Comparison of ENCODE assay signal across 9 cellular contexts in the genomic region with DNA sequence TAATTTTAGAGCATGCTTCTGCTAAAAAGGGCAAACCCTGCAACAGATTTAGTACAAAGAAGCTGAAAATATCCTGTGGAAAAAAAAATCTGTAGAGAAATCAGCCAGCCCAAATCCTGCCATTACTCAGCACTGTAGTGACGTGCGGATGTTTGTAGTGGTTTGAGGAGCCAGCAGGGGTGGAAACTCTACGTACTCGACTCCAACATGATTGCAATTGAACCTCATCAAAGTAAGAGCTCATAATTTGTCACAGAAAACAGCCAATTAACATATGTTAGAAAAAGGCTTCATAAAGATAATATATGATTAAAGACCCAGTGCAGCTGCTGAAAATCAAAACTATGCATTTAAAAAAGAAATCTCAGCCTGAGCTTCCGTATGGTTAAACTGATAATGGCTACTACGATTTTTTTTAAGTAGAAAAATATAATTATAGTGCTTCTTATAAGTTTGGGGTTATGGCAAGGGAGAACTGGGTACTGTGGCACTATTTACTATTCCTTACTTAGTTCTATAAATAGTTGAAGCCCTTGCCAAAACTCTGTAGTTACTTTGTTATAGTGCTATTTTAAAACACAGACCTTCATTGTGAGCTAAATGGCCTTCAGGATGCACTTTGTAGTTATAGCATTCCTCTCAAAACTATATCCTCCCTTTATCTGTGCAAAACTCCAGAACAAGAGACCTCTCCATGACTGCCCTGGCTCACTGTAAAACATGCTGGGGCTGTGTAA. TPM values are rescaled to one million over a fixed set of nuclear protein-coding genes. Genes with fewer than 3 reads are reported as not detected.
A peak's percentile ranks its signal among the peaks of the same experiment; 100 is the strongest.
DNase-seq lines count a peak whose midpoint lies in the region; ATAC-seq lines count a peak whose summit lies in the region.
"Had no signal": no experiment of that assay in that cellular context is flagged by ENCODE, and none has a peak within 500 bp of the region (broad histone marks: within the 10 kb centered on the region; RNA-seq: fewer than 3 reads in every experiment).

No MANE protein-coding gene starts in this region.

- POLR2A ChIA-PET in activated CD4-positive, alpha-beta memory T cell treated with anti-CD3 and anti-CD28 coated beads for 36 hours (lab: Charles Lee) = interaction anchor here (1.2 kb wide), 1 partner anchor 11 kb away, joined by 5 read pairs; no protein-coding TSS in a partner anchor
- POLR2A ChIA-PET in activated CD4-positive, alpha-beta memory T cell treated with anti-CD3 and anti-CD28 coated beads, Interleukin-2, amount 10 ng/mL, durations not matched to agents 7 days and 5 days (lab: Charles Lee) = no interaction called here

- ATAC-seq in HG03378 (IDR thresholded peaks at IDR 0.05; ENCODE audit: unreplicated experiment) = peak; percentile 48
- ATAC-seq in activated T-helper 17 cell treated with anti-CD3 and anti-CD28 coated beads, Interleukin-2, amount 50 U/mL, for 72 hours (replicated peaks) = peak; percentile 93

- intact Hi-C loops in activated CD4-positive, alpha-beta memory T cell treated with anti-CD3 and anti-CD28 coated beads for 36 hours (cut with micrococcal nuclease) = loop anchor here (1.0 kb wide), 1 partner anchor 12 kb away; no protein-coding TSS in a partner anchor
- intact Hi-C loops in activated T-helper 2 cell treated with anti-CD3 and anti-CD28 coated beads, Interferon-gamma antibody, Interleukin-2, Interleukin-4, amounts not matched to agents 10 μg/mL and 5 μg/mL and 100 μg/mL, durations not matched to agents 14 hours and 24 hours and 36 hours (cut with micrococcal nuclease) = loop anchor here (1.0 to 5.0 kb wide), 3 partner anchors 12 to 479 kb away; no protein-coding TSS in a partner anchor

- H3K4me3 Mint-ChIP-seq in activated CD4-positive, alpha-beta memory T cell treated with anti-CD3 and anti-CD28 coated beads for 36 hours = no peak overlapping the region
- H3K4me3 Mint-ChIP-seq in activated CD4-positive, alpha-beta memory T cell treated with anti-CD3 and anti-CD28 coated beads, Interleukin-2, amount 10 ng/mL, durations not matched to agents 7 days and 5 days = no peak overlapping the region
- H3K4me3 Mint-ChIP-seq in activated T-helper 17 cell treated with anti-CD3 and anti-CD28 coated beads, Interleukin-2, amount 50 U/mL, for 72 hours = no peak overlapping the region
- no peak overlapping the region for H3K4me3 Mint-ChIP-seq in activated T-helper 2 cell treated with anti-CD3 and anti-CD28 coated beads, Interferon-gamma antibody, Interleukin-2, Interleukin-4, amounts not matched to agents 10 μg/mL and 5 μg/mL and 100 μg/mL, durations not matched to agents 14 hours and 24 hours and 36 hours (ENCODE audit: low read depth)
- H3K4me3 Mint-ChIP-seq: CD8-positive, alpha-beta memory T cell had no signal

- H3K27me3 Mint-ChIP-seq in activated CD4-positive, alpha-beta memory T cell treated with anti-CD3 and anti-CD28 coated beads for 36 hours = peaks cover 9% of the 10 kb centered on the region
- peaks cover under 1% of the 10 kb centered on the region for H3K27me3 Mint-ChIP-seq in activated CD4-positive, alpha-beta memory T cell treated with anti-CD3 and anti-CD28 coated beads, Interleukin-2, amount 10 ng/mL, durations not matched to agents 7 days and 5 days
- no peaks in the 10 kb centered on the region for H3K27me3 Mint-ChIP-seq in activated T-helper 17 cell treated with anti-CD3 and anti-CD28 coated beads, Interleukin-2, amount 50 U/mL, for 72 hours
- H3K27me3 Mint-ChIP-seq in activated T-helper 2 cell treated with anti-CD3 and anti-CD28 coated beads, Interferon-gamma antibody, Interleukin-2, Interleukin-4, amounts not matched to agents 10 μg/mL and 5 μg/mL and 100 μg/mL, durations not matched to agents 14 hours and 24 hours and 36 hours (ENCODE audit: low read depth) = peaks cover 12% of the 10 kb centered on the region
- H3K27me3 Mint-ChIP-seq: CD8-positive, alpha-beta memory T cell had no signal

- peak; percentile 74 for DNase-seq in activated CD4-positive, alpha-beta memory T cell treated with anti-CD3 and anti-CD28 coated beads for 36 hours
- no peak for DNase-seq in activated CD4-positive, alpha-beta memory T cell treated with anti-CD3 and anti-CD28 coated beads, Interleukin-2, amount 10 ng/mL, durations not matched to agents 7 days and 5 days
- DNase-seq in left kidney (ENCODE audit: low read depth, low spot score) (peak; percentile 47), NCI-H748 treated with DMSO at 0.1 percent for 48 hours (lab: John Stamatoyannopoulos, UW) (no peak)
- DNase-seq in stimulated activated CD8-positive, alpha-beta memory T cell treated with anti-CD3 and anti-CD28 coated beads, Interleukin-4, amount 100 ng/mL, for 48 hours = peak; percentile 57
- DNase-seq in activated T-helper 2 cell treated with anti-CD3 and anti-CD28 coated beads, Interferon-gamma antibody, Interleukin-2, Interleukin-4, amounts not matched to agents 10 μg/mL and 5 μg/mL and 100 μg/mL, durations not matched to agents 14 hours and 24 hours and 36 hours (ENCODE audit: low spot score) = no peak

- CTCF ChIA-PET in activated CD4-positive, alpha-beta memory T cell treated with anti-CD3 and anti-CD28 coated beads for 36 hours (lab: Charles Lee) = no interaction called here
- CTCF ChIA-PET in activated CD4-positive, alpha-beta memory T cell treated with anti-CD3 and anti-CD28 coated beads, Interleukin-2, amount 10 ng/mL, durations not matched to agents 7 days and 5 days (lab: Charles Lee) = no interaction called here

- no peaks in the 10 kb centered on the region for H3K36me3 Mint-ChIP-seq in activated CD4-positive, alpha-beta memory T cell treated with anti-CD3 and anti-CD28 coated beads for 36 hours
- no peaks in the 10 kb centered on the region for H3K36me3 Mint-ChIP-seq in activated CD4-positive, alpha-beta memory T cell treated with anti-CD3 and anti-CD28 coated beads, Interleukin-2, amount 10 ng/mL, durations not matched to agents 7 days and 5 days (ENCODE audit: low read depth)
- H3K36me3 Mint-ChIP-seq in activated T-helper 17 cell treated with anti-CD3 and anti-CD28 coated beads, Interleukin-2, amount 50 U/mL, for 72 hours (ENCODE audit: low read depth) = no peaks in the 10 kb centered on the region
- H3K36me3 Mint-ChIP-seq in activated T-helper 2 cell treated with anti-CD3 and anti-CD28 coated beads, Interferon-gamma antibody, Interleukin-2, Interleukin-4, amounts not matched to agents 10 μg/mL and 5 μg/mL and 100 μg/mL, durations not matched to agents 14 hours and 24 hours and 36 hours (ENCODE audit: low read depth) = no peaks in the 10 kb centered on the region

- H3K27ac Mint-ChIP-seq in activated CD4-positive, alpha-beta memory T cell treated with anti-CD3 and anti-CD28 coated beads for 36 hours = no peak overlapping the region
- H3K27ac Mint-ChIP-seq in activated CD4-positive, alpha-beta memory T cell treated with anti-CD3 and anti-CD28 coated beads, Interleukin-2, amount 10 ng/mL, durations not matched to agents 7 days and 5 days = no peak overlapping the region
- no peak overlapping the region for H3K27ac Mint-ChIP-seq in activated T-helper 17 cell treated with anti-CD3 and anti-CD28 coated beads, Interleukin-2, amount 50 U/mL, for 72 hours
- no peak overlapping the region for H3K27ac Mint-ChIP-seq in activated T-helper 2 cell treated with anti-CD3 and anti-CD28 coated beads, Interferon-gamma antibody, Interleukin-2, Interleukin-4, amounts not matched to agents 10 μg/mL and 5 μg/mL and 100 μg/mL, durations not matched to agents 14 hours and 24 hours and 36 hours
- H3K27ac Mint-ChIP-seq: CD8-positive, alpha-beta memory T cell had no signal

- H3K9me3 Mint-ChIP-seq in activated CD4-positive, alpha-beta memory T cell treated with anti-CD3 and anti-CD28 coated beads for 36 hours = no peaks in the 10 kb centered on the region
- no peaks in the 10 kb centered on the region for H3K9me3 Mint-ChIP-seq in activated CD4-positive, alpha-beta memory T cell treated with anti-CD3 and anti-CD28 coated beads, Interleukin-2, amount 10 ng/mL, durations not matched to agents 7 days and 5 days
- peaks cover 3% of the 10 kb centered on the region for H3K9me3 Mint-ChIP-seq in activated T-helper 17 cell treated with anti-CD3 and anti-CD28 coated beads, Interleukin-2, amount 50 U/mL, for 72 hours
- no peaks in the 10 kb centered on the region for H3K9me3 Mint-ChIP-seq in activated T-helper 2 cell treated with anti-CD3 and anti-CD28 coated beads, Interferon-gamma antibody, Interleukin-2, Interleukin-4, amounts not matched to agents 10 μg/mL and 5 μg/mL and 100 μg/mL, durations not matched to agents 14 hours and 24 hours and 36 hours

- H3K4me1 Mint-ChIP-seq in activated CD4-positive, alpha-beta memory T cell treated with anti-CD3 and anti-CD28 coated beads for 36 hours (ENCODE audit: low read depth) = peaks cover 15% of the 10 kb centered on the region
- peaks cover 3% of the 10 kb centered on the region for H3K4me1 Mint-ChIP-seq in activated CD4-positive, alpha-beta memory T cell treated with anti-CD3 and anti-CD28 coated beads, Interleukin-2, amount 10 ng/mL, durations not matched to agents 7 days and 5 days
- peaks cover 6% of the 10 kb centered on the region for H3K4me1 Mint-ChIP-seq in activated T-helper 17 cell treated with anti-CD3 and anti-CD28 coated beads, Interleukin-2, amount 50 U/mL, for 72 hours
- peaks cover 17% of the 10 kb centered on the region for H3K4me1 Mint-ChIP-seq in activated T-helper 2 cell treated with anti-CD3 and anti-CD28 coated beads, Interferon-gamma antibody, Interleukin-2, Interleukin-4, amounts not matched to agents 10 μg/mL and 5 μg/mL and 100 μg/mL, durations not matched to agents 14 hours and 24 hours and 36 hours (ENCODE audit: low read depth)

RNA-seq across cellular contexts. Expression of a gene that starts 49.4 kb away (rescaled TPM):
- total RNA-seq in activated CD4-positive, alpha-beta memory T cell treated with anti-CD3 and anti-CD28 coated beads for 36 hours = under 1 TPM; 0.02 TPM
- under 1 TPM in 1 of 2 experiments, not detected in 1; 0.03 TPM for total RNA-seq in activated CD4-positive, alpha-beta memory T cell treated with anti-CD3 and anti-CD28 coated beads, Interleukin-2, amount 10 ng/mL, durations not matched to agents 7 days and 5 days
- total RNA-seq in activated T-helper 17 cell treated with anti-CD3 and anti-CD28 coated beads, Interleukin-2, amount 50 U/mL, for 72 hours = under 1 TPM in 1 of 2 donors, not detected in 1; 0.77 TPM
- total RNA-seq in activated T-helper 2 cell treated with anti-CD3 and anti-CD28 coated beads, Interferon-gamma antibody, Interleukin-2, Interleukin-4, amounts not matched to agents 10 μg/mL and 5 μg/mL and 100 μg/mL, durations not matched to agents 14 hours and 24 hours and 36 hours = 0.25 and 0.30 TPM in 2 replicates

Comparison
In these comparisons a context has a peak if more than half of its experiments do, and no peak if none do; other contexts are left out.
1. DNase-seq: peak in activated CD4-positive, alpha-beta memory T cell treated with anti-CD3 and anti-CD28 coated beads for 36 hours (single experiment), left kidney (single experiment) and stimulated activated CD8-positive, alpha-beta memory T cell treated with anti-CD3 and anti-CD28 coated beads, Interleukin-4, amount 100 ng/mL, for 48 hours (single experiment); none in activated CD4-positive, alpha-beta memory T cell treated with anti-CD3 and anti-CD28 coated beads, Interleukin-2, amount 10 ng/mL, durations not matched to agents 7 days and 5 days (single experiment), NCI-H748 treated with DMSO at 0.1 percent for 48 hours (single experiment) and activated T-helper 2 cell treated with anti-CD3 and anti-CD28 coated beads, Interferon-gamma antibody, Interleukin-2, Interleukin-4, amounts not matched to agents 10 μg/mL and 5 μg/mL and 100 μg/mL, durations not matched to agents 14 hours and 24 hours and 36 hours (single experiment).